8 cellular contexts compared by ENCODE assay signal in the genomic region with DNA sequence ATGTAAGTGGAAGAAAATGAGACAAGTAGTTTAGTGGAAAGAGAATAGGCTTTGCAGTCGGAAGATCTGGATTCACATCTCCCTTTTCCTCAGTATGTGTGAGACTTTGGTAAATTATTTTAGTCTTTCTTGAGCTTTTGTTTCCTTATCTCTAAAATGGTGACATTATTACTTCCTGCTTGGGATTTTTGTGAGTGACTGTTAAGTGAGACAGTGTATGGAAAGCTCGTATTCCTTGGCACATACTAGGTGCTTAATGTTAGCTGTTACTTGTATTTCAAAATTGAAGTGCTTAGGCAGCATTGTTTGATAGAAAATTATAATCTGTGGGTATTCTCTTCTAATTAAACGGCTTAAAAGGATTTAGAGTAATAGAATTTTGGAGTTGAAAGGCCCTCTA. TPM values are rescaled to one million over a fixed set of nuclear protein-coding genes. Genes with fewer than 3 reads are reported as not detected.
DNase-seq lines count a peak whose midpoint lies in the region; ATAC-seq, FAIRE-seq and TF ChIP-seq lines count a peak whose summit lies in the region.
"Had no signal": no experiment of that assay in that cellular context is flagged by ENCODE, and none has a peak within 500 bp of the region (broad histone marks: within the 10 kb centered on the region; RNA-seq: fewer than 3 reads in every experiment).

No MANE protein-coding gene starts in this region.

- peaks cover 57 to 70% (median 69%) of the 10 kb centered on the region in 3 donors for H3K4me1 Mint-ChIP-seq in T-cell

- peaks cover 17% of the 10 kb centered on the region for H3K36me3 Mint-ChIP-seq in T-cell

- TF ChIP-seq CTCF in fibroblast of the aortic adventitia (IDR thresholded peaks at IDR 0.05; ENCODE audit: insufficient read depth, low read length) = no peak

- POLR2A ChIA-PET in T-cell (lab: Charles Lee) = interaction anchor here in 1 of 2 donors (1.3 kb wide), 1 partner anchor 84 kb away, joined by 5 read pairs; no protein-coding TSS in a partner anchor

- H3K9me3 Mint-ChIP-seq in T-cell = no peaks in the 10 kb centered on the region

- no peaks in the 10 kb centered on the region for H3K36me3 ChIP-seq in skeletal muscle satellite cell (ENCODE audit: insufficient read depth, low read length)
- H3K36me3 ChIP-seq in H7 (replicated peaks; ENCODE audit: control insufficient read depth, insufficient read depth, low read length) = no peaks in the 10 kb centered on the region

- H3K27me3 Mint-ChIP-seq in T-cell = peaks cover 0 to 1% of the 10 kb centered on the region in 2 donors

- H3K9me3 ChIP-seq in skeletal muscle satellite cell (replicated peaks; ENCODE audit: low read length) = no peaks in the 10 kb centered on the region

- H3K4me3 Mint-ChIP-seq in T-cell = peak overlapping the region; percentile 99 to 100 (median 100)

- no peak for ATAC-seq in T-cell (replicated peaks in 1 of 4)
- ATAC-seq in HG02840 (IDR thresholded peaks at IDR 0.05; ENCODE audit: low FRiP score, unreplicated experiment) = no peak

- H3K27me3 ChIP-seq in skeletal muscle satellite cell (ENCODE audit: control insufficient read depth, insufficient read depth, low read length) (no peaks in the 10 kb centered on the region), H7 (ENCODE audit: control insufficient read depth, insufficient read depth, low read length) (no peaks in the 10 kb centered on the region)

- TF ChIP-seq POLR2A in H54 (IDR thresholded peaks at IDR 0.05; ENCODE audit: low read depth, low read length) = no peak

- H3K4me3 ChIP-seq in fibroblast of the aortic adventitia (ENCODE audit: low read depth, low read length) (peak overlapping the region; percentile 98), skeletal muscle satellite cell (ENCODE audit: low read length) (peak overlapping the region; percentile 100), H7 (ENCODE audit: insufficient read depth, low read depth, low read length) (no peak overlapping the region)

- H3K27ac Mint-ChIP-seq in T-cell = no peak overlapping the region

- peak overlapping the region; percentile 99 for H3K9ac ChIP-seq in skeletal muscle satellite cell (ENCODE audit: low read depth, low read length)

- H3K4me2 ChIP-seq in skeletal muscle satellite cell (ENCODE audit: low read length) = peak overlapping the region; percentile 81

- CTCF ChIA-PET in T-cell (lab: Charles Lee) = interaction anchor here in 1 of 2 donors (1.2 to 5.3 kb wide), 2 partner anchors 34 to 107 kb away, joined by 4 to 66 read pairs; partner anchors contain the start of gene PAIP2B

- peak; percentile 23 for FAIRE-seq in H54 (lab: Jason Lieb, UNC)

- no peak for DNase-seq in H54 (ENCODE audit: insufficient read length, low spot score)
- DNase-seq in T-cell = no peak
- peak; percentile 28 for DNase-seq in fibroblast of the aortic adventitia (ENCODE audit: low read depth)
- no peak for DNase-seq in H7
- DNase-seq in NOMO-1 treated with DMSO at 0.1 percent for 48 hours (lab: John Stamatoyannopoulos, UW; ENCODE audit: unreplicated experiment) = no peak
- DNase-seq: NCI-H226 had no signal

- peaks cover 24% of the 10 kb centered on the region for H3K4me1 ChIP-seq in skeletal muscle satellite cell (ENCODE audit: control insufficient read depth, insufficient read depth, low read length)

RNA-seq across cellular contexts. Expression of gene ZNF638, which starts 2.0 kb away (rescaled TPM):
- total RNA-seq in T-cell = 100 to 1,000 TPM; 112 to 144 (median 131) TPM
- 123 and 280 TPM in 2 replicates for total RNA-seq in fibroblast of the aortic adventitia (ENCODE audit: low replicate concordance)
- total RNA-seq in skeletal muscle satellite cell (2012; rRNA removed) = 81.3 and 99.6 TPM in 2 replicates
- total RNA-seq in H7 (2014; rRNA removed; shearing (Covaris generic)) = 101 and 134 TPM in 2 replicates
